Comparison of ENCODE assay signal across 26 cellular contexts in genomic region chr12:68761442-68761812, GRCh38.
"Had no signal": no experiment of that assay in that cellular context is flagged by ENCODE, and none has a peak within 500 bp of the region (broad histone marks: within the 10 kb centered on the region; RNA-seq: fewer than 3 reads in every experiment).

No MANE protein-coding gene starts in this region.

- H3K4me2 ChIP-seq: KMS-11, SK-N-SH had no signal

- H3K27ac ChIP-seq: breast epithelium, KMS-11 had no signal

- H3K27me3 Mint-ChIP-seq: activated naive CD8-positive, alpha-beta T cell treated with anti-CD3 and anti-CD28 coated beads for 36 hours; activated T-cell treated with anti-CD3 and anti-CD28 coated beads, Interleukin-2, amount 50 U/mL, for 24 hours had no signal

- ATAC-seq: activated CD8-positive, alpha-beta T cell treated with anti-CD3 and anti-CD28 coated beads, Interleukin-2, amount 10 ng/mL, durations not matched to agents 7 days and 5 days; Right ventricle myocardium inferior had no signal

- H3K4me1 Mint-ChIP-seq: activated naive CD8-positive, alpha-beta T cell treated with anti-CD3 and anti-CD28 coated beads for 36 hours had no signal

- H3K4me3 Mint-ChIP-seq: activated CD8-positive, alpha-beta T cell treated with anti-CD3 and anti-CD28 coated beads, Interleukin-2, amount 10 ng/mL, durations not matched to agents 7 days and 5 days; activated naive CD8-positive, alpha-beta T cell treated with anti-CD3 and anti-CD28 coated beads for 36 hours; activated T-cell treated with anti-CD3 and anti-CD28 coated beads, Interleukin-2, amount 50 U/mL, for 24 hours; activated T-helper 1 cell treated with anti-CD3 and anti-CD28 coated beads, Interleukin-12 subunit alpha, Interleukin-12 subunit beta, Interleukin-2, Interleukin-4 antibody, amounts not matched to agents 30 ng/mL and 10 ng/mL and 1 ng/mL, durations not matched to agents 14 hours and 24 hours and 36 hours; T-helper 2 cell treated with Interferon-gamma antibody and Interleukin-4, amounts not matched to agents 5 μg/mL and 100 μg/mL, for 36 hours had no signal

- H3K36me3 ChIP-seq: breast epithelium had no signal

- H3K9me3 ChIP-seq: breast epithelium, MG63, SK-N-SH had no signal

- DNase-seq: activated CD4-positive, alpha-beta T cell treated with anti-CD3 and anti-CD28 coated beads for 48 hours; activated CD4-positive, alpha-beta T cell treated with anti-CD3 and anti-CD28 coated beads, Interleukin-2, amount 50 U/mL, for 4 hours; activated CD4-positive, CD25-positive, alpha-beta regulatory T cell treated with anti-CD3 and anti-CD28 coated beads, Interleukin-2, amount 50 U/mL, for 72 hours; activated CD8-positive, alpha-beta memory T cell treated with anti-CD3 and anti-CD28 coated beads, Interleukin-2, amount 50 U/mL, for 48 hours; activated CD8-positive, alpha-beta T cell treated with anti-CD3 and anti-CD28 coated beads, Interleukin-2, amount 10 ng/mL, durations not matched to agents 7 days and 5 days; activated effector memory CD4-positive, alpha-beta T cell treated with anti-CD3 and anti-CD28 coated beads, Interleukin-2, amount 50 U/mL, for 16 hours; activated naive CD4-positive, alpha-beta T cell treated with Interleukin-2 at 50 U/mL for 16 hours; activated naive CD8-positive, alpha-beta T cell treated with anti-CD3 and anti-CD28 coated beads for 36 hours; activated T-cell treated with anti-CD3 and anti-CD28 coated beads, Interleukin-2, amount 50 U/mL, for 24 hours; anterior cingulate cortex; caudate nucleus; MG63; MV-4-11; NCI-H1092 treated with DMSO at 0.1 percent for 48 hours; NCI-H1417 treated with DMSO at 0.1 percent for 48 hours; NCI-H1694 treated with DMSO at 0.1 percent for 48 hours; NCI-H2029 treated with DMSO at 0.1 percent for 48 hours; NCI-H510A treated with DMSO at 0.1 percent for 48 hours; RPMI8226; SK-N-SH; SW 1271 had no signal

- H3K4me3 ChIP-seq: breast epithelium, MG63 had no signal

- H3K9me3 Mint-ChIP-seq: activated naive CD8-positive, alpha-beta T cell treated with anti-CD3 and anti-CD28 coated beads for 36 hours; activated T-cell treated with anti-CD3 and anti-CD28 coated beads, Interleukin-2, amount 50 U/mL, for 24 hours; activated T-helper 1 cell treated with anti-CD3 and anti-CD28 coated beads, Interleukin-12 subunit alpha, Interleukin-12 subunit beta, Interleukin-2, Interleukin-4 antibody, amounts not matched to agents 30 ng/mL and 10 ng/mL and 1 ng/mL, durations not matched to agents 14 hours and 24 hours and 36 hours; T-helper 2 cell treated with Interferon-gamma antibody and Interleukin-4, amounts not matched to agents 5 μg/mL and 100 μg/mL, for 36 hours had no signal

- H3K27ac Mint-ChIP-seq: activated naive CD8-positive, alpha-beta T cell treated with anti-CD3 and anti-CD28 coated beads for 36 hours; activated T-cell treated with anti-CD3 and anti-CD28 coated beads, Interleukin-2, amount 50 U/mL, for 24 hours; activated T-helper 1 cell treated with anti-CD3 and anti-CD28 coated beads, Interleukin-12 subunit alpha, Interleukin-12 subunit beta, Interleukin-2, Interleukin-4 antibody, amounts not matched to agents 30 ng/mL and 10 ng/mL and 1 ng/mL, durations not matched to agents 14 hours and 24 hours and 36 hours; T-helper 2 cell treated with Interferon-gamma antibody and Interleukin-4, amounts not matched to agents 5 μg/mL and 100 μg/mL, for 36 hours had no signal

- H3K27me3 ChIP-seq: breast epithelium, MG63 had no signal

- H3K9ac ChIP-seq: KMS-11, SK-N-SH had no signal

- H3K4me1 ChIP-seq: breast epithelium had no signal
